10 cellular contexts compared by ENCODE assay signal in the genomic region with DNA sequence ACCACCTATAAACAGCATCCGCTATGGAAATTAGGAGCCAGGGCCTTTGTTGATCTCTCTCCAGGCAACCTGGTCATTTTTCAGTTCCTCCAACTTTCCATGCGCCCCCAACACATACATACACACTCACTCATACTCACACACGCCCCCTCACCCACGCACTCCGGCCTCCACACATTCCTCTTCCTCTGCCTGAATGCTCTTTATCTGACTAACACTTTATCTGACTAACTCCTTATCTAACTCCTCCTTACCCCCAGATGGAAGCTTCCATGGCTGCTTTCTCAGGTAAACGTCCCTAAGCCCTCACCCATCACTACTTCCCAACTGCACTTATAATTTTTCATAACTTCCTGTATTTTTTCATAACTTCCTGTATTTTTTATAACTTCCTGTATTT. TPM values are rescaled to one million over a fixed set of nuclear protein-coding genes. Genes with fewer than 3 reads are reported as not detected.
DNase-seq lines count a peak whose midpoint lies in the region; ATAC-seq, FAIRE-seq and TF ChIP-seq lines count a peak whose summit lies in the region.
"Had no signal": no experiment of that assay in that cellular context is flagged by ENCODE, and none has a peak within 500 bp of the region (broad histone marks: within the 10 kb centered on the region; RNA-seq: fewer than 3 reads in every experiment).

No MANE protein-coding gene starts in this region.

- H3K36me3 ChIP-seq in RWPE2 (ENCODE audit: low read depth): no peaks in the 10 kb centered on the region
- H3K36me3 ChIP-seq in astrocyte (ENCODE audit: insufficient read depth, low read length): no peaks in the 10 kb centered on the region
- no peaks in the 10 kb centered on the region for H3K36me3 ChIP-seq in WERI-Rb-1

- H3K4me1 ChIP-seq in RWPE2 (ENCODE audit: insufficient read depth, poor library complexity, severe bottlenecking): no peaks in the 10 kb centered on the region
- peaks cover 41% of the 10 kb centered on the region for H3K4me1 ChIP-seq in astrocyte (ENCODE audit: insufficient read depth, low read length)

- peak; percentile 38; the same call in 2 of the 3 replicates for ATAC-seq in RWPE2 (ENCODE audit: low read depth)
- no peak for ATAC-seq in GM21786 (IDR thresholded peaks at IDR 0.05; ENCODE audit: unreplicated experiment)

- H3K79me2 ChIP-seq in astrocyte (ENCODE audit: insufficient read depth, low read length): peaks cover 3% of the 10 kb centered on the region

- H3K27ac Mint-ChIP-seq in astrocyte (ENCODE audit: unreplicated experiment): peak overlapping the region; percentile 90

- no peaks in the 10 kb centered on the region for H3K27me3 Mint-ChIP-seq in astrocyte (ENCODE audit: low read depth, unreplicated experiment)

- no peaks in the 10 kb centered on the region for H3K36me3 Mint-ChIP-seq in astrocyte (ENCODE audit: low read depth, unreplicated experiment)

- peaks cover 38% of the 10 kb centered on the region for H3K4me1 Mint-ChIP-seq in astrocyte (ENCODE audit: low read depth, unreplicated experiment)

- no peaks in the 10 kb centered on the region for H4K20me1 ChIP-seq in astrocyte (ENCODE audit: insufficient read depth, low read length)

- H2AFZ ChIP-seq in astrocyte (ENCODE audit: low read depth, low read length): no peak overlapping the region

- H3K27ac ChIP-seq in RWPE2 (ENCODE audit: poor library complexity, severe bottlenecking): no peak overlapping the region
- peak overlapping the region; percentile 78 for H3K27ac ChIP-seq in astrocyte (ENCODE audit: low read depth, low read length)
- no peak overlapping the region for H3K27ac ChIP-seq in WERI-Rb-1

- TF ChIP-seq CTCF in RWPE2 (IDR thresholded peaks at IDR 0.05; ENCODE audit: poor library complexity, severe bottlenecking) (no peak), astrocyte (IDR thresholded peaks at IDR 0.05; ENCODE audit: insufficient read depth, low read depth, low read length) (no peak), WERI-Rb-1 (IDR thresholded peaks at IDR 0.05; ENCODE audit: low read depth, low read length) (no peak)

- no peak for FAIRE-seq in astrocyte (lab: Jason Lieb, UNC)
- FAIRE-seq: GM18507 had no signal

- peak overlapping the region; percentile 2 for H3K4me3 Mint-ChIP-seq in astrocyte (ENCODE audit: unreplicated experiment)

- H3K9me3 ChIP-seq in RWPE2 (ENCODE audit: severe bottlenecking): no peaks in the 10 kb centered on the region
- no peaks in the 10 kb centered on the region for H3K9me3 ChIP-seq in astrocyte (ENCODE audit: insufficient read depth, low read depth, low read length)
- no peaks in the 10 kb centered on the region for H3K9me3 ChIP-seq in WERI-Rb-1 (ENCODE audit: severe bottlenecking)

- peak overlapping the region; percentile 39 for H3K9ac ChIP-seq in astrocyte (ENCODE audit: low read length)

- H3K9me3 Mint-ChIP-seq in astrocyte (ENCODE audit: unreplicated experiment): peaks cover 4% of the 10 kb centered on the region

- no peaks in the 10 kb centered on the region for H3K27me3 ChIP-seq in RWPE2 (ENCODE audit: insufficient read depth, poor library complexity, severe bottlenecking)
- no peaks in the 10 kb centered on the region for H3K27me3 ChIP-seq in astrocyte (ENCODE audit: insufficient read depth, low read length)
- peaks cover 90% of the 10 kb centered on the region for H3K27me3 ChIP-seq in WERI-Rb-1 (ENCODE audit: insufficient read depth, low read depth, severe bottlenecking)

- peak overlapping the region; percentile 45 for H3K4me2 ChIP-seq in astrocyte (ENCODE audit: low read length)

- DNase-seq in Daoy (ENCODE audit: low read depth) (peak; percentile 67), RWPE2 (ENCODE audit: low spot score) (no peak), astrocyte (ENCODE audit: low read depth) (peak; percentile 93), pulmonary artery endothelial cell (ENCODE audit: low read depth, low spot score) (peak; percentile 20), nucleus accumbens (lab: John Stamatoyannopoulos, UW) (no peak), WERI-Rb-1 (no peak), DMS79 (lab: John Stamatoyannopoulos, UW) (no peak)
- DNase-seq: NCI-H1092 had no signal

- no peak overlapping the region for H3K4me3 ChIP-seq in RWPE2 (ENCODE audit: severe bottlenecking)
- no peak overlapping the region for H3K4me3 ChIP-seq in astrocyte (ENCODE audit: insufficient read depth, low read depth, low read length)
- H3K4me3 ChIP-seq in WERI-Rb-1 (ENCODE audit: low read depth, low read length): no peak overlapping the region

RNA-seq across cellular contexts. Expression of gene CASS4, which starts 17.4 kb away (rescaled TPM):
- 0.09 and 0.17 TPM in 2 replicates for total RNA-seq in Daoy (2014; rRNA removed; shearing (Covaris generic))
- total RNA-seq in astrocyte (2.3 and 2.5 TPM in 2 replicates), pulmonary artery endothelial cell (0.07 TPM in 1 of 2 replicates, not detected in the other)

RNA-seq across cellular contexts. Expression of gene CSTF1, which starts 37.1 kb away (rescaled TPM):
- 44.1 and 45.2 TPM in 2 replicates for total RNA-seq in Daoy (2014; rRNA removed; shearing (Covaris generic))
- total RNA-seq in astrocyte (28.5 and 30.3 TPM in 2 replicates), pulmonary artery endothelial cell (29.7 and 39.7 TPM in 2 replicates)

RNA-seq across cellular contexts. Expression of gene AURKA, which starts 37.5 kb away (rescaled TPM):
- total RNA-seq in Daoy (2014; rRNA removed; shearing (Covaris generic)): 115 and 137 TPM in 2 replicates
- total RNA-seq in astrocyte (10.4 and 14.8 TPM in 2 replicates), pulmonary artery endothelial cell (32.9 and 80.7 TPM in 2 replicates)

RNA-seq across cellular contexts. Expression of gene RTF2, which starts 38.9 kb away (rescaled TPM):
- total RNA-seq in Daoy (2014; rRNA removed; shearing (Covaris generic)): 81.7 and 87.3 TPM in 2 replicates
- total RNA-seq in astrocyte: 76.5 and 81.4 TPM in 2 replicates
- 101 and 106 TPM in 2 replicates for total RNA-seq in pulmonary artery endothelial cell

Comparison
In these comparisons a context has a peak if more than half of its experiments do, and no peak if none do; other contexts are left out.
1. DNase-seq: peak in Daoy (single experiment), astrocyte (single experiment) and pulmonary artery endothelial cell (single experiment); none in RWPE2 (single experiment), nucleus accumbens (0 of 56), WERI-Rb-1 (single experiment) and DMS79 (single experiment).